Comparison of ENCODE assay signal across 8 cellular contexts in genomic region chr6:137705166-137706064, GRCh38.
DNase-seq lines count a peak whose midpoint lies in the region; ATAC-seq and TF ChIP-seq lines count a peak whose summit lies in the region.

No MANE protein-coding gene starts in this region.

- TF ChIP-seq CTCF in foreskin keratinocyte (conservative IDR thresholded peaks at IDR 0.05) (peak; percentile 96), parathyroid adenoma (IDR thresholded peaks at IDR 0.05) (peak; percentile 29)

- no peaks in the 10 kb centered on the region for H3K9me3 ChIP-seq in parathyroid adenoma (ENCODE audit: control insufficient read depth, low read length)

- peak overlapping the region; percentile 92 for H3K27ac Mint-ChIP-seq in activated T-helper 17 cell treated with anti-CD3 and anti-CD28 coated beads, Interleukin-2, amount 50 U/mL, for 72 hours

- no peaks in the 10 kb centered on the region for H3K9me3 Mint-ChIP-seq in activated T-helper 17 cell treated with anti-CD3 and anti-CD28 coated beads, Interleukin-2, amount 50 U/mL, for 72 hours

- DNase-seq in EL (peak; percentile 65), RPMI7951 (ENCODE audit: low read depth) (peak; percentile 37), foreskin keratinocyte (no peak)

- peaks cover 56% of the 10 kb centered on the region for H3K4me1 Mint-ChIP-seq in activated T-helper 17 cell treated with anti-CD3 and anti-CD28 coated beads, Interleukin-2, amount 50 U/mL, for 72 hours

- H3K27ac ChIP-seq in foreskin keratinocyte (no peak overlapping the region), parathyroid adenoma (no peak overlapping the region)

- no peaks in the 10 kb centered on the region for H3K27me3 ChIP-seq in foreskin keratinocyte
- H3K27me3 ChIP-seq in parathyroid adenoma (ENCODE audit: control insufficient read depth, insufficient read depth, low read length) = no peaks in the 10 kb centered on the region

- no peak overlapping the region for H2AFZ ChIP-seq in parathyroid adenoma

- no peaks in the 10 kb centered on the region for H3K79me2 ChIP-seq in parathyroid adenoma

- H3K9ac ChIP-seq in parathyroid adenoma = no peak overlapping the region

- H3K27me3 Mint-ChIP-seq in activated T-helper 17 cell treated with anti-CD3 and anti-CD28 coated beads, Interleukin-2, amount 50 U/mL, for 72 hours = no peaks in the 10 kb centered on the region

- H3K36me3 Mint-ChIP-seq in activated T-helper 17 cell treated with anti-CD3 and anti-CD28 coated beads, Interleukin-2, amount 50 U/mL, for 72 hours (ENCODE audit: low read depth) = peaks cover 8% of the 10 kb centered on the region

- peak overlapping the region; percentile 78 for H3K4me3 Mint-ChIP-seq in activated T-helper 17 cell treated with anti-CD3 and anti-CD28 coated beads, Interleukin-2, amount 50 U/mL, for 72 hours

- H3K4me2 ChIP-seq in parathyroid adenoma (ENCODE audit: low read length) = no peak overlapping the region

- H3K36me3 ChIP-seq in parathyroid adenoma (ENCODE audit: control insufficient read depth, insufficient read depth, low read length) = no peaks in the 10 kb centered on the region

- no peak overlapping the region for H3K4me3 ChIP-seq in parathyroid adenoma (ENCODE audit: low read depth, low read length)

- peaks cover 13% of the 10 kb centered on the region for H3K4me1 ChIP-seq in foreskin keratinocyte
- no peaks in the 10 kb centered on the region for H3K4me1 ChIP-seq in parathyroid adenoma

- ATAC-seq in HG02981 (IDR thresholded peaks at IDR 0.05; ENCODE audit: unreplicated experiment) (peak; percentile 38), foreskin keratinocyte (peak; percentile 49), GM18870 (IDR thresholded peaks at IDR 0.05; ENCODE audit: unreplicated experiment) (no peak), HG03442 (IDR thresholded peaks at IDR 0.05; ENCODE audit: unreplicated experiment) (no peak)
- no peak for ATAC-seq in activated T-helper 17 cell treated with anti-CD3 and anti-CD28 coated beads, Interleukin-2, amount 50 U/mL, for 72 hours (replicated peaks)

Comparison
In these comparisons a context has a peak if more than half of its experiments do, and no peak if none do; other contexts are left out.
1. DNase-seq: peak in EL (single experiment) and RPMI7951 (single experiment); none in foreskin keratinocyte (0 of 2).
2. ATAC-seq: peak in HG02981 (single experiment) and foreskin keratinocyte (single experiment); none in activated T-helper 17 cell treated with anti-CD3 and anti-CD28 coated beads, Interleukin-2, amount 50 U/mL, for 72 hours (single experiment), GM18870 (single experiment) and HG03442 (single experiment).